ENCODE assay signal across 1 cellular context in the genomic region with DNA sequence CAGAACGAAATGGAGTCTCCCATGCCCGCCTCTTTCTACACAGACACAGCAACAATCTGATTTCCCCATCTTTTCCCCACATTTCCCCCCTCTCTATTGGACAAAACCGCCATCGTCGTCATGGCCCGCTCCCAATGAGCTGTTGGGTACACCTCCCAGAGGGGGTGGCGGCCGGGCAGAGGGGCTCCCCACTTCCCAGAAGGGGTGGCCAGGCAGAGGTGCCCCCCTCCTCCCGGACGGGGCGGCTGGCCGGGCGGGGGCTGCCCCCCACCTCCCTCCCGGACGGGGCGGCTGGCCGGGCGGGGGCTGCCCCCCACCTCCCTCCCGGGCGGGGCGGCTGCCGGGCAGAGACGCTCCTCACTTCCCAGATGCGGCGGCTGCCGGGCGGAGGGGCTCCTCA. TPM values are rescaled to one million over a fixed set of nuclear protein-coding genes. Genes with fewer than 3 reads are reported as not detected.
"Had no signal": no experiment of that assay in that cellular context is flagged by ENCODE, and none has a peak within 500 bp of the region (broad histone marks: within the 10 kb centered on the region; RNA-seq: fewer than 3 reads in every experiment).

No MANE protein-coding gene starts in this region.

RNA-seq across cellular contexts. Expression of gene SMKR1, which starts 26.4 kb away (rescaled TPM):
- total RNA-seq: G401 had no signal
